Comparison of ENCODE assay signal across 20 cellular contexts in genomic region chr7:102019461-102019860, GRCh38.
DNase-seq lines count a peak whose midpoint lies in the region; ATAC-seq and TF ChIP-seq lines count a peak whose summit lies in the region.
"Had no signal": no experiment of that assay in that cellular context is flagged by ENCODE, and none has a peak within 500 bp of the region (broad histone marks: within the 10 kb centered on the region; RNA-seq: fewer than 3 reads in every experiment).

No MANE protein-coding gene starts in this region.

- H3K4me1 ChIP-seq in osteoblast (ENCODE audit: insufficient read depth, low read length), result no peaks in the 10 kb centered on the region
- peaks cover 0 to 7% (median 0%) of the 10 kb centered on the region in 6 donors for H3K4me1 ChIP-seq in spleen
- peaks cover 0 to 14% (median 0%) of the 10 kb centered on the region in 3 donors for H3K4me1 ChIP-seq in gastroesophageal sphincter
- H3K4me1 ChIP-seq: BE2C had no signal

- H3K27ac ChIP-seq in osteoblast (ENCODE audit: low read depth, low read length) (no peak overlapping the region), spleen (no peak overlapping the region), gastroesophageal sphincter (no peak overlapping the region)

- peaks cover 15% of the 10 kb centered on the region for H4K20me1 ChIP-seq in osteoblast (ENCODE audit: insufficient read depth, low read length)

- ATAC-seq in left cardiac atrium (no peak), gastroesophageal sphincter (no peak), esophagus mucosa (no peak)
- ATAC-seq: A549, GM23338, HCT116 had no signal

- H3K27me3 ChIP-seq in osteoblast (ENCODE audit: insufficient read depth, low read length) (no peaks in the 10 kb centered on the region), spleen (replicated peaks in 1 of 7) (no peaks in the 10 kb centered on the region), gastroesophageal sphincter (no peaks in the 10 kb centered on the region)
- H3K27me3 ChIP-seq: BE2C; BLaER1 treated with 17β-estradiol and CSF1 and Interleukin-3, amounts not matched to agents 10 nM and 100 nM had no signal

- H2AFZ ChIP-seq in osteoblast (ENCODE audit: low read length), result no peak overlapping the region
- H2AFZ ChIP-seq: GM23338 had no signal

- no peak for TF ChIP-seq POLR2A in spleen (IDR thresholded peaks at IDR 0.05)
- TF ChIP-seq POLR2A in gastroesophageal sphincter (IDR thresholded peaks at IDR 0.05), result no peak

- no peaks in the 10 kb centered on the region for H3K79me2 ChIP-seq in osteoblast (ENCODE audit: insufficient read depth, low read length)

- H3K9me3 ChIP-seq in osteoblast (ENCODE audit: low read depth, low read length) (no peaks in the 10 kb centered on the region), spleen (no peaks in the 10 kb centered on the region), gastroesophageal sphincter (no peaks in the 10 kb centered on the region)
- H3K9me3 ChIP-seq: A549; BE2C; BLaER1 treated with 17β-estradiol and CSF1 and Interleukin-3, amounts not matched to agents 10 nM and 100 nM had no signal

- no peak for TF ChIP-seq CTCF in osteoblast (IDR thresholded peaks at IDR 0.05; ENCODE audit: extremely low read depth, low read depth, low read length)
- TF ChIP-seq CTCF in spleen (IDR thresholded peaks at IDR 0.05 in 8 of 11, conservative IDR thresholded peaks at IDR 0.05 in 3 of 11), result no peak
- no peak for TF ChIP-seq CTCF in gastroesophageal sphincter (IDR thresholded peaks at IDR 0.05)

- peak; percentile 61 for DNase-seq in cardiac septum (ENCODE audit: low spot score)
- no peak for DNase-seq in left cardiac atrium
- DNase-seq in osteoblast (ENCODE audit: insufficient read length, low spot score, missing footprints), result peak; percentile 29
- peak; percentile 21 for DNase-seq in spleen
- DNase-seq: 8988T; ACHN; AML-193; BE2C; CD4-positive, alpha-beta T cell; CD8-positive, alpha-beta memory T cell; DMS 273 treated with DMSO at 0.1 percent for 48 hours; DMS79; GF-D8; H9 had no signal

- 90 to 96% (median 93%) methylated on average over 7 of the region's 7 CpGs for WGBS in spleen, 5 donors
- WGBS in gastroesophageal sphincter (ENCODE audit: low coverage in 1 of 2), 2 donors, result 86 to 93% methylated on average over 5 to 6 of the region's 7 CpGs

- H3K4me3 ChIP-seq in osteoblast (ENCODE audit: insufficient read depth, low read length) (no peak overlapping the region), spleen (no peak overlapping the region), gastroesophageal sphincter (no peak overlapping the region)
- H3K4me3 ChIP-seq: A549; BLaER1 treated with 17β-estradiol and CSF1 and Interleukin-3, amounts not matched to agents 10 nM and 100 nM; GM23338 had no signal

- H3K4me2 ChIP-seq in osteoblast (ENCODE audit: insufficient read depth, low read length), result no peak overlapping the region
- H3K4me2 ChIP-seq: A549, GM23338 had no signal

- intact Hi-C loops in cardiac septum (cut with DNase I), result no loop called here
- intact Hi-C loops in left cardiac atrium (cut with DNase I), result no loop called here
- intact Hi-C loops in spleen (cut with DNase I; ENCODE audit: low total_unique reads), result no loop called here

- H3K36me3 ChIP-seq in osteoblast (ENCODE audit: insufficient read depth, low read length) (no peaks in the 10 kb centered on the region), spleen (peaks cover 0 to 21% (median 2%) of the 10 kb centered on the region in 6 donors), gastroesophageal sphincter (peaks cover 0 to 8% of the 10 kb centered on the region in 2 donors)
- H3K36me3 ChIP-seq: BE2C had no signal

- TF ChIP-seq EP300 in gastroesophageal sphincter (IDR thresholded peaks at IDR 0.05), result no peak
